Comparison of ENCODE assay signal across 1 cellular context in genomic region chr19:51096473-51097165, GRCh38.
TF ChIP-seq lines count a peak whose summit lies in the region.

No MANE protein-coding gene starts in this region.

TF ChIP-seq in HEK293T, 16 proteins besides CTCF, POLR2A, EP300 and RAD21 (continued from another document):
- TF ChIP-seq HDGF (IDR thresholded peaks at IDR 0.05; ENCODE audit: borderline replicate concordance) = no peak
- no peak for TF ChIP-seq PKNOX1 (IDR thresholded peaks at IDR 0.05)
- TF ChIP-seq LEF1 (IDR thresholded peaks at IDR 0.05; ENCODE audit: borderline replicate concordance) = no peak
- TF ChIP-seq ELF4 (IDR thresholded peaks at IDR 0.05) = no peak
- no peak for TF ChIP-seq CTBP1 (IDR thresholded peaks at IDR 0.05; ENCODE audit: borderline replicate concordance)
